In the genomic region with DNA sequence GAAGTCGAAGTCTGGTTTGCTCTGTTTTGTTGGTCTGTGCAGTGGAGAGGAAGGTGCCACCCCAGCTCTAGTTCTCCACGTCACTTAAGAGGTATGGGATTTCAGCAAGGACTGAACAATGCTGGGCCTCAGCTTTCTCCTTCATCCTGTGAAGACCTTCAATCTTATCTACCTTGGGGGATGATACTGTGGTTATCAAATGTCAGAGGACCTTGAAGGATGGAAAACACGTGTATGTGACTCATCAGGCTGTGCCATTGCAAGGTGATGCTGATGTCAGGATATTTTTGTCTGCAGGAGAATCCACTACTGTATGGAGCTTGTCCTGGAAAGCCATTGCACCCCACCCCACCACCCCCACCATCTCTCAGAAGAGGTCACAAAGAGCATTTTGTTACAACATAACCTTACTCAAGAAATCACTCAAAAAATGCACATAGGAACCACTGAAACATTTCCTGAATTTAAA, we compare ENCODE assay signal across 1 cellular context.
TF ChIP-seq lines count a peak whose summit lies in the region.

No MANE protein-coding gene starts in this region.

TF ChIP-seq in SK-N-SH treated with all-trans-retinoic acid at 6 μM for 48 hours, 23 proteins besides CTCF, POLR2A, EP300 and RAD21 (continued from another document):
- TF ChIP-seq, protein P1, sequence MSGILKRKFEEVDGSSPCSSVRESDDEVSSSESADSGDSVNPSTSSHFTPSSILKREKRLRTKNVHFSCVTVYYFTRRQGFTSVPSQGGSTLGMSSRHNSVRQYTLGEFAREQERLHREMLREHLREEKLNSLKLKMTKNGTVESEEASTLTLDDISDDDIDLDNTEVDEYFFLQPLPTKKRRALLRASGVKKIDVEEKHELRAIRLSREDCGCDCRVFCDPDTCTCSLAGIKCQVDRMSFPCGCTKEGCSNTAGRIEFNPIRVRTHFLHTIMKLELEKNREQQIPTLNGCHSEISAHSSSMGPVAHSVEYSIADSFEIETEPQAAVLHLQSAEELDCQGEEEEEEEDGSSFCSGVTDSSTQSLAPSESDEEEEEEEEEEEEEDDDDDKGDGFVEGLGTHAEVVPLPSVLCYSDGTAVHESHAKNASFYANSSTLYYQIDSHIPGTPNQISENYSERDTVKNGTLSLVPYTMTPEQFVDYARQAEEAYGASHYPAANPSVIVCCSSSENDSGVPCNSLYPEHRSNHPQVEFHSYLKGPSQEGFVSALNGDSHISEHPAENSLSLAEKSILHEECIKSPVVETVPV (CRISPR knock-in tag; IDR thresholded peaks at IDR 0.05), result no peak
- TF ChIP-seq CSDC2 (CRISPR knock-in tag; IDR thresholded peaks at IDR 0.05), result no peak
- TF ChIP-seq, protein P2, sequence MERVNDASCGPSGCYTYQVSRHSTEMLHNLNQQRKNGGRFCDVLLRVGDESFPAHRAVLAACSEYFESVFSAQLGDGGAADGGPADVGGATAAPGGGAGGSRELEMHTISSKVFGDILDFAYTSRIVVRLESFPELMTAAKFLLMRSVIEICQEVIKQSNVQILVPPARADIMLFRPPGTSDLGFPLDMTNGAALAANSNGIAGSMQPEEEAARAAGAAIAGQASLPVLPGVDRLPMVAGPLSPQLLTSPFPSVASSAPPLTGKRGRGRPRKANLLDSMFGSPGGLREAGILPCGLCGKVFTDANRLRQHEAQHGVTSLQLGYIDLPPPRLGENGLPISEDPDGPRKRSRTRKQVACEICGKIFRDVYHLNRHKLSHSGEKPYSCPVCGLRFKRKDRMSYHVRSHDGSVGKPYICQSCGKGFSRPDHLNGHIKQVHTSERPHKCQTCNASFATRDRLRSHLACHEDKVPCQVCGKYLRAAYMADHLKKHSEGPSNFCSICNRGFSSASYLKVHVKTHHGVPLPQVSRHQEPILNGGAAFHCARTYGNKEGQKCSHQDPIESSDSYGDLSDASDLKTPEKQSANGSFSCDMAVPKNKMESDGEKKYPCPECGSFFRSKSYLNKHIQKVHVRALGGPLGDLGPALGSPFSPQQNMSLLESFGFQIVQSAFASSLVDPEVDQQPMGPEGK (CRISPR knock-in tag; IDR thresholded peaks at IDR 0.05; ENCODE audit: borderline replicate concordance), result no peak
- no peak for TF ChIP-seq OSR1 (CRISPR knock-in tag; IDR thresholded peaks at IDR 0.05)
- TF ChIP-seq ZC3H10 (CRISPR knock-in tag; IDR thresholded peaks at IDR 0.05), result no peak
- TF ChIP-seq RARB (CRISPR knock-in tag; IDR thresholded peaks at IDR 0.05), result no peak
- TF ChIP-seq SNAI2 (CRISPR knock-in tag; IDR thresholded peaks at IDR 0.05), result no peak
- no peak for TF ChIP-seq TOX (CRISPR knock-in tag; IDR thresholded peaks at IDR 0.05; ENCODE audit: borderline replicate concordance)
- TF ChIP-seq ESRRG (CRISPR knock-in tag; IDR thresholded peaks at IDR 0.05), result no peak
- TF ChIP-seq, protein P3, sequence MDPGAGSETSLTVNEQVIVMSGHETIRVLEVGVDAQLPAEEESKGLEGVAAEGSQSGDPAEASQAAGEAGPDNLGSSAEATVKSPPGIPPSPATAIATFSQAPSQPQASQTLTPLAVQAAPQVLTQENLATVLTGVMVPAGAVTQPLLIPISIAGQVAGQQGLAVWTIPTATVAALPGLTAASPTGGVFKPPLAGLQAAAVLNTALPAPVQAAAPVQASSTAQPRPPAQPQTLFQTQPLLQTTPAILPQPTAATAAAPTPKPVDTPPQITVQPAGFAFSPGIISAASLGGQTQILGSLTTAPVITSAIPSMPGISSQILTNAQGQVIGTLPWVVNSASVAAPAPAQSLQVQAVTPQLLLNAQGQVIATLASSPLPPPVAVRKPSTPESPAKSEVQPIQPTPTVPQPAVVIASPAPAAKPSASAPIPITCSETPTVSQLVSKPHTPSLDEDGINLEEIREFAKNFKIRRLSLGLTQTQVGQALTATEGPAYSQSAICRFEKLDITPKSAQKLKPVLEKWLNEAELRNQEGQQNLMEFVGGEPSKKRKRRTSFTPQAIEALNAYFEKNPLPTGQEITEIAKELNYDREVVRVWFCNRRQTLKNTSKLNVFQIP (CRISPR knock-in tag; IDR thresholded peaks at IDR 0.05; ENCODE audit: borderline replicate concordance, low read depth), result no peak
- no peak for TF ChIP-seq ISL1 (CRISPR knock-in tag; IDR thresholded peaks at IDR 0.05)
- TF ChIP-seq ZNF8 (CRISPR knock-in tag; IDR thresholded peaks at IDR 0.05), result no peak
